Comparison of ENCODE assay signal across 19 cellular contexts in genomic region chr21:43903451-43904091, GRCh38. TPM values are rescaled to one million over a fixed set of nuclear protein-coding genes. Genes with fewer than 3 reads are reported as not detected.
DNase-seq lines count a peak whose midpoint lies in the region; ATAC-seq and TF ChIP-seq lines count a peak whose summit lies in the region.
"Had no signal": no experiment of that assay in that cellular context is flagged by ENCODE, and none has a peak within 500 bp of the region (broad histone marks: within the 10 kb centered on the region; RNA-seq: fewer than 3 reads in every experiment).

No MANE protein-coding gene starts in this region.

- H3K36me3 Mint-ChIP-seq in WTC11, result peaks cover 7% of the 10 kb centered on the region

- POLR2A ChIA-PET in WTC11 (lab: Charles Lee), result no interaction called here

- in situ Hi-C loops in KBM-7 (cut with MboI; ENCODE audit: low pct_unique_long_range_greater_than_20kb, low sequenced_read_pairs), result no loop called here

- H3K9me3 ChIP-seq in osteoblast (ENCODE audit: low read depth, low read length), result no peaks in the 10 kb centered on the region
- H3K9me3 ChIP-seq: suprapubic skin had no signal

- H3K27me3 ChIP-seq in osteoblast (ENCODE audit: insufficient read depth, low read length), result no peaks in the 10 kb centered on the region
- H3K27me3 ChIP-seq: dorsolateral prefrontal cortex, suprapubic skin had no signal

- H3K4me2 ChIP-seq in osteoblast (ENCODE audit: insufficient read depth, low read length), result no peak overlapping the region

- DNase-seq in SW480 (ENCODE audit: low spot score) (peak; percentile 33), left cardiac atrium (no peak), osteoblast (ENCODE audit: insufficient read length, low spot score, missing footprints) (peak; percentile 36), WTC11 (ENCODE audit: low spot score) (no peak), KBM-7 (no peak), erythroblast (lab: John Stamatoyannopoulos, UW) (no peak), ureter (ENCODE audit: low spot score) (no peak)
- DNase-seq: ACHN; activated CD4-positive, alpha-beta T cell treated with anti-CD3 and anti-CD28 coated beads, Interleukin-2, amount 50 U/mL, for 1 hour; immature natural killer cell; IMR-90; NCI-H1092 treated with DMSO at 0.1 percent for 48 hours; NCI-H526 treated with DMSO at 0.1 percent for 48 hours; T-helper 9 cell had no signal

- no peak overlapping the region for H2AFZ ChIP-seq in osteoblast (ENCODE audit: low read length)

- peaks cover 3% of the 10 kb centered on the region; the same call in 1 of the 2 replicates for H3K4me1 Mint-ChIP-seq in WTC11

- H3K36me3 ChIP-seq in osteoblast (ENCODE audit: insufficient read depth, low read length), result peaks cover 2% of the 10 kb centered on the region

- intact Hi-C loops in left cardiac atrium (cut with DNase I), result no loop called here

- H3K4me1 ChIP-seq in osteoblast (ENCODE audit: insufficient read depth, low read length), result no peaks in the 10 kb centered on the region
- H3K4me1 ChIP-seq: suprapubic skin had no signal

- H4K20me1 ChIP-seq in osteoblast (ENCODE audit: insufficient read depth, low read length), result peaks cover 48% of the 10 kb centered on the region

- peaks cover 3% of the 10 kb centered on the region; the same call in 1 of the 2 replicates for H3K27me3 Mint-ChIP-seq in WTC11 (ENCODE audit: low read depth)
- H3K27me3 Mint-ChIP-seq: naive thymus-derived CD8-positive, alpha-beta T cell had no signal

- CTCF ChIA-PET in WTC11 (lab: Charles Lee), result no interaction called here

- H3K4me3 Mint-ChIP-seq in WTC11, result no peak overlapping the region
- H3K4me3 Mint-ChIP-seq: activated T-helper 1 cell treated with anti-CD3 and anti-CD28 coated beads, Interleukin-12 subunit alpha, Interleukin-12 subunit beta, Interleukin-2, Interleukin-4 antibody, amounts not matched to agents 30 ng/mL and 10 ng/mL and 1 ng/mL, durations not matched to agents 14 hours and 24 hours and 36 hours; immature natural killer cell; naive thymus-derived CD8-positive, alpha-beta T cell had no signal

- no peak for TF ChIP-seq POLR2A in erythroblast (IDR thresholded peaks at IDR 0.05; ENCODE audit: low read length)

- no peak overlapping the region for H3K27ac Mint-ChIP-seq in WTC11
- H3K27ac Mint-ChIP-seq: activated T-helper 1 cell treated with anti-CD3 and anti-CD28 coated beads, Interleukin-12 subunit alpha, Interleukin-12 subunit beta, Interleukin-2, Interleukin-4 antibody, amounts not matched to agents 30 ng/mL and 10 ng/mL and 1 ng/mL, durations not matched to agents 14 hours and 24 hours and 36 hours; immature natural killer cell had no signal

- ATAC-seq in left cardiac atrium (peak; percentile 61 to 72), WTC11 (no peak)
- ATAC-seq: naive thymus-derived CD8-positive, alpha-beta T cell had no signal

- H3K9me3 Mint-ChIP-seq in WTC11, result peaks cover 13% of the 10 kb centered on the region
- H3K9me3 Mint-ChIP-seq: activated T-helper 1 cell treated with anti-CD3 and anti-CD28 coated beads, Interleukin-12 subunit alpha, Interleukin-12 subunit beta, Interleukin-2, Interleukin-4 antibody, amounts not matched to agents 30 ng/mL and 10 ng/mL and 1 ng/mL, durations not matched to agents 14 hours and 24 hours and 36 hours; immature natural killer cell had no signal

- TF ChIP-seq CTCF in C4-2B (conservative IDR thresholded peaks at IDR 0.05) (no peak), osteoblast (IDR thresholded peaks at IDR 0.05; ENCODE audit: extremely low read depth, low read depth, low read length) (no peak), WTC11 (IDR thresholded peaks at IDR 0.05) (no peak)

- H3K27ac ChIP-seq in C4-2B, result peak overlapping the region; percentile 65
- H3K27ac ChIP-seq in osteoblast (ENCODE audit: low read depth, low read length), result no peak overlapping the region
- H3K27ac ChIP-seq: suprapubic skin had no signal

- H3K4me3 ChIP-seq in osteoblast (ENCODE audit: insufficient read depth, low read length), result no peak overlapping the region
- H3K4me3 ChIP-seq: suprapubic skin had no signal

- H3K79me2 ChIP-seq in osteoblast (ENCODE audit: insufficient read depth, low read length), result peaks cover 54% of the 10 kb centered on the region

TF ChIP-seq in WTC11, 78 proteins besides CTCF, POLR2A, EP300 and RAD21:
- TF ChIP-seq ZMAT4 (CRISPR knock-in tag; IDR thresholded peaks at IDR 0.05), result no peak
- no peak for TF ChIP-seq CREB1 (CRISPR knock-in tag; IDR thresholded peaks at IDR 0.05)
- TF ChIP-seq ZNF416 (CRISPR knock-in tag; IDR thresholded peaks at IDR 0.05), result no peak
- no peak for TF ChIP-seq OVOL2 (CRISPR knock-in tag; IDR thresholded peaks at IDR 0.05; ENCODE audit: borderline replicate concordance)
- no peak for TF ChIP-seq JAZF1 (CRISPR knock-in tag; IDR thresholded peaks at IDR 0.05)
- TF ChIP-seq ZSCAN18 (CRISPR knock-in tag; IDR thresholded peaks at IDR 0.05), result no peak
- TF ChIP-seq, protein P1, sequence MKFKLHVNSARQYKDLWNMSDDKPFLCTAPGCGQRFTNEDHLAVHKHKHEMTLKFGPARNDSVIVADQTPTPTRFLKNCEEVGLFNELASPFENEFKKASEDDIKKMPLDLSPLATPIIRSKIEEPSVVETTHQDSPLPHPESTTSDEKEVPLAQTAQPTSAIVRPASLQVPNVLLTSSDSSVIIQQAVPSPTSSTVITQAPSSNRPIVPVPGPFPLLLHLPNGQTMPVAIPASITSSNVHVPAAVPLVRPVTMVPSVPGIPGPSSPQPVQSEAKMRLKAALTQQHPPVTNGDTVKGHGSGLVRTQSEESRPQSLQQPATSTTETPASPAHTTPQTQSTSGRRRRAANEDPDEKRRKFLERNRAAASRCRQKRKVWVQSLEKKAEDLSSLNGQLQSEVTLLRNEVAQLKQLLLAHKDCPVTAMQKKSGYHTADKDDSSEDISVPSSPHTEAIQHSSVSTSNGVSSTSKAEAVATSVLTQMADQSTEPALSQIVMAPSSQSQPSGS (CRISPR knock-in tag; IDR thresholded peaks at IDR 0.05; ENCODE audit: borderline replicate concordance, low read depth), result no peak
- TF ChIP-seq, protein P2, sequence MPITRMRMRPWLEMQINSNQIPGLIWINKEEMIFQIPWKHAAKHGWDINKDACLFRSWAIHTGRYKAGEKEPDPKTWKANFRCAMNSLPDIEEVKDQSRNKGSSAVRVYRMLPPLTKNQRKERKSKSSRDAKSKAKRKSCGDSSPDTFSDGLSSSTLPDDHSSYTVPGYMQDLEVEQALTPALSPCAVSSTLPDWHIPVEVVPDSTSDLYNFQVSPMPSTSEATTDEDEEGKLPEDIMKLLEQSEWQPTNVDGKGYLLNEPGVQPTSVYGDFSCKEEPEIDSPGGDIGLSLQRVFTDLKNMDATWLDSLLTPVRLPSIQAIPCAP (CRISPR knock-in tag; IDR thresholded peaks at IDR 0.05), result no peak
- TF ChIP-seq TCF7 (CRISPR knock-in tag; IDR thresholded peaks at IDR 0.05; ENCODE audit: low read depth), result no peak
- no peak for TF ChIP-seq ZNF396 (CRISPR knock-in tag; IDR thresholded peaks at IDR 0.05; ENCODE audit: borderline replicate concordance)
- TF ChIP-seq ZNF317 (CRISPR knock-in tag; IDR thresholded peaks at IDR 0.05; ENCODE audit: borderline replicate concordance, low read depth), result no peak
- TF ChIP-seq NFYB (CRISPR knock-in tag; conservative IDR thresholded peaks at IDR 0.05; ENCODE audit: low read depth), result no peak
- TF ChIP-seq SMAD3 (CRISPR knock-in tag; IDR thresholded peaks at IDR 0.05; ENCODE audit: borderline replicate concordance), result no peak
- TF ChIP-seq NFATC4 (CRISPR knock-in tag; IDR thresholded peaks at IDR 0.05), result no peak
- no peak for TF ChIP-seq GRHL2 (CRISPR knock-in tag; IDR thresholded peaks at IDR 0.05; ENCODE audit: insufficient replicate concordance, severe bottlenecking)
- no peak for TF ChIP-seq ATF1 (CRISPR knock-in tag; IDR thresholded peaks at IDR 0.05)
- no peak for TF ChIP-seq ZNF281 (CRISPR knock-in tag; IDR thresholded peaks at IDR 0.05)
- no peak for TF ChIP-seq SMAD4 (CRISPR knock-in tag; IDR thresholded peaks at IDR 0.05)
- no peak for TF ChIP-seq ZNF138 (CRISPR knock-in tag; conservative IDR thresholded peaks at IDR 0.05)

RNA-seq across cellular contexts. Expression of gene AGPAT3, which starts 38.5 kb away (rescaled TPM):
- total RNA-seq in left cardiac atrium, result 10 to 100 TPM; 65.1 to 69.4 TPM
- total RNA-seq in osteoblast, result 37.4 and 47.4 TPM in 2 replicates
- 5.6 to 9.7 TPM (median 9.4 TPM) in 3 replicates for total RNA-seq in WTC11 (2021)
- total RNA-seq in ureter, result 84.7 TPM

Comparison
In these comparisons a context has a peak if more than half of its experiments do, and no peak if none do; other contexts are left out.
1. DNase-seq: peak in SW480 (single experiment) and osteoblast (single experiment); none in left cardiac atrium (single experiment), WTC11 (single experiment), KBM-7 (single experiment), erythroblast (0 of 2) and ureter (single experiment).